ENCODE assay signal across 10 cellular contexts in the genomic region with DNA sequence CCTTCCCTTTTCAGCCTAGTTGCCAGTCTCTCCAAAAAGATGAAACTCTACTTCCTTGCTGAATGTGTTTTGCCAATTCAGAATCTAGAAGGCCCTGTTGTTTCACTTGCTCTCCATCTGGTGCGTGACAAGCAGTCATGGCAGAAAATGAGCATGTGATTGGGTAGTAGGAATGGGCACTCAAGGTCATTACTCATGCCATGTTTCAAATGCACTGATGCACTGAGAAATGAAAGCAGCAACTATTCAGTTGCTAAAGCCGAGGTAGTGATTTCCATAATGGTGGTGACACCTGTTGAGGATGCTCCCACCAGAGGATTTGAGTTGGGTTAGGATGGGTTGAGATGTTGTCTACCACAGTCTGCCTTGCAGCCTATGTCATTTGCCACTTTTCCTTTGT. TPM values are rescaled to one million over a fixed set of nuclear protein-coding genes. Genes with fewer than 3 reads are reported as not detected.
A peak's percentile ranks its signal among the peaks of the same experiment; 100 is the strongest.
DNase-seq lines count a peak whose midpoint lies in the region; ATAC-seq and TF ChIP-seq lines count a peak whose summit lies in the region.
"Had no signal": no experiment of that assay in that cellular context is flagged by ENCODE, and none has a peak within 500 bp of the region (broad histone marks: within the 10 kb centered on the region; RNA-seq: fewer than 3 reads in every experiment).

No MANE protein-coding gene starts in this region.

- 96% methylated on average over 2 of the region's 2 CpGs for WGBS in prostate gland

- peaks cover 8% of the 10 kb centered on the region for H3K4me1 ChIP-seq in prostate gland (replicated peaks)

- TF ChIP-seq CTCF in prostate gland (IDR thresholded peaks at IDR 0.05) = no peak

- POLR2A ChIA-PET in naive thymus-derived CD8-positive, alpha-beta T cell (lab: Charles Lee) = interaction anchor here (1.4 kb wide), 1 partner anchor 31 kb away, joined by 3 read pairs; no protein-coding TSS in a partner anchor

- no peaks in the 10 kb centered on the region for H3K36me3 ChIP-seq in prostate gland

- peak overlapping the region in 1 of 10 donors; percentile 82 for H3K27ac Mint-ChIP-seq in naive thymus-derived CD8-positive, alpha-beta T cell

- TF ChIP-seq POLR2A in prostate gland (IDR thresholded peaks at IDR 0.05) = no peak

- no peak overlapping the region for H3K4me3 ChIP-seq in prostate gland

- H3K27me3 ChIP-seq in prostate gland (replicated peaks; ENCODE audit: insufficient read depth) = no peaks in the 10 kb centered on the region

- H3K36me3 Mint-ChIP-seq in naive thymus-derived CD8-positive, alpha-beta T cell = no peaks in the 10 kb centered on the region

- H3K9me3 Mint-ChIP-seq in naive thymus-derived CD8-positive, alpha-beta T cell = no peaks in the 10 kb centered on the region

- no peak overlapping the region for H3K4me3 Mint-ChIP-seq in naive thymus-derived CD8-positive, alpha-beta T cell

- H3K27ac ChIP-seq in substantia nigra (ENCODE audit: low read depth, low read length, poor library complexity, severe bottlenecking) (peak overlapping the region; percentile 51), prostate gland (no peak overlapping the region)

- DNase-seq in substantia nigra (lab: John Stamatoyannopoulos, UW) (no peak), prostate gland (ENCODE audit: low spot score) (no peak)
- DNase-seq in naive thymus-derived CD8-positive, alpha-beta T cell = no peak
- DNase-seq in stimulated activated CD4-positive, alpha-beta T cell treated with anti-CD3 and anti-CD28 coated beads, Interleukin-4, amount 100 ng/mL, for 1 hour = no peak
- DNase-seq: DMS79 treated with DMSO at 0.1 percent for 48 hours, GOT3 had no signal

- H3K4me1 Mint-ChIP-seq in naive thymus-derived CD8-positive, alpha-beta T cell = peaks cover 7 to 12% (median 10%) of the 10 kb centered on the region in 4 donors

- intact Hi-C loops in prostate gland (cut with DNase I) = no loop called here

- no peaks in the 10 kb centered on the region for H3K9me3 ChIP-seq in prostate gland

- peaks cover 0 to 5% (median 0%) of the 10 kb centered on the region in 5 donors for H3K27me3 Mint-ChIP-seq in naive thymus-derived CD8-positive, alpha-beta T cell

- ATAC-seq in GM19324 (IDR thresholded peaks at IDR 0.05; ENCODE audit: low FRiP score, unreplicated experiment) (peak; percentile 52), HG02623 (IDR thresholded peaks at IDR 0.05; ENCODE audit: unreplicated experiment) (peak; percentile 32), HG03565 (IDR thresholded peaks at IDR 0.05; ENCODE audit: unreplicated experiment) (peak; percentile 36)
- ATAC-seq in naive thymus-derived CD8-positive, alpha-beta T cell = no peak
- ATAC-seq: left lobe of liver had no signal

RNA-seq across cellular contexts. Expression of a gene that starts 12.7 kb away (rescaled TPM):
- 100 to 1,000 TPM; 151 to 169 TPM for total RNA-seq in prostate gland
- total RNA-seq in naive thymus-derived CD8-positive, alpha-beta T cell = 10 to 100 TPM; 48.3 to 49.7 TPM
- 100 to 1,000 TPM in 1 of 3 donors, 10 to 100 TPM in 2; 56.5 to 118 (median 60.8) TPM for polyA plus RNA-seq in naive thymus-derived CD8-positive, alpha-beta T cell

Comparison
In these comparisons a context has a peak if more than half of its experiments do, and no peak if none do; other contexts are left out.
1. ATAC-seq: peak in GM19324 (single experiment), HG02623 (single experiment) and HG03565 (single experiment); none in naive thymus-derived CD8-positive, alpha-beta T cell (0 of 2).